1 cellular context compared by ENCODE assay signal in genomic region chr11:117849781-117850414, GRCh38.
TF ChIP-seq lines count a peak whose summit lies in the region.

No MANE protein-coding gene starts in this region.

TF ChIP-seq in H1, 55 proteins besides CTCF, POLR2A, EP300 and RAD21:
- no peak for TF ChIP-seq ATF2 (IDR thresholded peaks at IDR 0.05; ENCODE audit: low read length)
- no peak for TF ChIP-seq TBP (IDR thresholded peaks at IDR 0.05; ENCODE audit: low read depth, low read length)
- no peak for TF ChIP-seq RFX5 (IDR thresholded peaks at IDR 0.05; ENCODE audit: borderline replicate concordance, low read depth, low read length)
